In the genomic region with DNA sequence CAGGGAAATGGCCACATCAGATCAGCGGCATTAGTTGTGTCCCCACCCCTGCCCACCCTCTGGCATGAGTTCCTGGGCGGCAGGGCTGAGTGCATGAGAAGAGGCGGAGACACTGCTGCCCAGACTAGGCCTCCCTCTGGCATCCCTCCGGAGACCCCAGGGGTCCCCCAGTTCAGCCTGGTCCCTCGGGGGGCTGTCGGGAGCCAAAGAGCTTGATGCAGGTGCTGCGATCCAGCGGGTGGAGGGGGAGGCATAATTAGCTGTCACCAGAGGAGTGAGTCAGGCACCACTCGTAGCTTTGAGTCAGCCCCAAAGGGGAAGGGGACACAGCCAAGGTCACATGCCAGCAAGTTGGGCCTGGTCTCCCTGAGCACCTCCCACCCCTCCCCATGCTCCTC, we compare ENCODE assay signal across 28 cellular contexts.
"Had no signal": no experiment of that assay in that cellular context is flagged by ENCODE, and none has a peak within 500 bp of the region (broad histone marks: within the 10 kb centered on the region; RNA-seq: fewer than 3 reads in every experiment).

No MANE protein-coding gene starts in this region.

- FAIRE-seq: endothelial cell of umbilical vein, urothelium cell line had no signal

- H3K36me3 Mint-ChIP-seq: immature natural killer cell; memory B cell; naive thymus-derived CD4-positive, alpha-beta T cell; neural progenitor cell had no signal

- H3K4me3 Mint-ChIP-seq: dendritic cell treated with granulocyte-macrophage colony-stimulating factor and Interleukin-4, amounts not matched to agents 40 ng/mL and 50 ng/mL, for 4 days; immature natural killer cell; memory B cell; naive thymus-derived CD4-positive, alpha-beta T cell; nephron; neural progenitor cell had no signal

- H3K4me1 Mint-ChIP-seq: immature natural killer cell; naive thymus-derived CD4-positive, alpha-beta T cell; nephron had no signal

- H3K36me3 ChIP-seq: colonic mucosa, esophagus squamous epithelium, neural progenitor cell, right atrium auricular region, thoracic aorta, tibial nerve, upper lobe of left lung had no signal

- H3K9ac ChIP-seq: neural progenitor cell, parathyroid adenoma had no signal

- H3K27ac Mint-ChIP-seq: dendritic cell treated with granulocyte-macrophage colony-stimulating factor and Interleukin-4, amounts not matched to agents 40 ng/mL and 50 ng/mL, for 4 days; immature natural killer cell; memory B cell; naive thymus-derived CD4-positive, alpha-beta T cell; nephron; neural progenitor cell; progenitor cell of endocrine pancreas had no signal

- H3K27ac ChIP-seq: colonic mucosa, esophagus squamous epithelium, neural progenitor cell, parathyroid adenoma, right atrium auricular region, thoracic aorta, tibial nerve, upper lobe of left lung had no signal

- H3K4me1 ChIP-seq: colonic mucosa, esophagus squamous epithelium, neural progenitor cell, parathyroid adenoma, right atrium auricular region, tibial nerve, upper lobe of left lung had no signal

- ATAC-seq: left lobe of liver; naive thymus-derived CD4-positive, alpha-beta T cell; sciatic nerve had no signal

- H3K4me3 ChIP-seq: colonic mucosa, esophagus squamous epithelium, lung, neural progenitor cell, right atrium auricular region, smooth muscle cell, thoracic aorta, tibial nerve, upper lobe of left lung had no signal

- H3K9me3 ChIP-seq: colonic mucosa, esophagus squamous epithelium, right atrium auricular region, thoracic aorta, tibial nerve, upper lobe of left lung had no signal

- DNase-seq: colonic mucosa; effector CD8-positive, alpha-beta T cell; esophagus squamous epithelium; foreskin melanocyte; hypothalamus; immature natural killer cell; islet precursor cell; midbrain; naive thymus-derived CD4-positive, alpha-beta T cell; stimulated activated CD4-positive, alpha-beta T cell treated with anti-CD3 and anti-CD28 coated beads, Interleukin-12 subunit alpha, Interleukin-12 subunit beta, amount 100 ng/mL, for 4 hours; stimulated activated CD4-positive, alpha-beta T cell treated with anti-CD3 and anti-CD28 coated beads, Interleukin-4, amount 100 ng/mL, for 1 hour; stimulated activated naive CD4-positive, alpha-beta T cell treated with Interleukin-2 at 50 U/mL for 16 hours; upper lobe of left lung had no signal

- H3K9me3 Mint-ChIP-seq: dendritic cell treated with granulocyte-macrophage colony-stimulating factor and Interleukin-4, amounts not matched to agents 40 ng/mL and 50 ng/mL, for 4 days; immature natural killer cell; memory B cell; naive thymus-derived CD4-positive, alpha-beta T cell; nephron; neural progenitor cell had no signal
